8 cellular contexts compared by ENCODE assay signal in the genomic region with DNA sequence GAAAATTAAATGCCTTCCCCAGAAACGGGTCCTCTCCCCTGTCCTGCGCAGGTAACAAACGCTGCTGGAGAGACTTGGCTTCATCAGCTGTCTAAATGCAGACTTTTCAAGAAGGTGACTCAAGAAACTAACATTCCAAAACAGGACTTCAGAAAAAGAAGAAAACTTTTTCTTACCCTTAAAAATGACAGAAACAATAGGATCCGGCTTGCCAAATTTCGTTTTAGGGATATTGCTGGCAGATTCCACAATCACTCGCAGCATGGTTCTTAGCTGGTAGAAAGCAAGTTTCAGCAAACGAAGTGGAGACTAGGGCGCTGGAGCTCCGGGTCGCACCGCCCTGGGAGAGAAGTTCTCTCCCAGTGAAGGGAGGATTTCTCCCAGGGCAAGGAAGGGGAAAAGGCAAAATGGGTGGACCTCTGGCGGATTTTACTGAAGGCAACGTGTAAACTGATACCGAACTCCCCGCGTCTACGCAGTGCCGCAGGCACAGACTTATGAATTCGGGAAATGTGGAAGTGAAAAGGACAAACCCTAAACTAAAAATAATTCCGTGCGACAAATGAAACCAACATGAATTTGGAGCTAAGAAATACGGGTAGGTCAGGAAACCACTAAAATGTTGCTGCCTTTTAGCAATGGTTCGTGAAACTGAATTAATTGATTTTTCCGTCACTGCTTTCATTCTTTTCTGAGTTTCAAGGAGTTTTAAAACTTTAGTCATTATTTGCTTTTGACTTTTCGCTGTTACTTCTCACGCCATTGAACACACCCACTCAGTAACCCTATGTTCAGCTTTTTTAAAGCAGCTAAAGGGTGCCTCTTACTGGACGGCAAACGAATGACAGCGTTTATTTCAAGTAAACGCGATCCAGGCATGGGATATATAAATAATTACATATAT. TPM values are rescaled to one million over a fixed set of nuclear protein-coding genes. Genes with fewer than 3 reads are reported as not detected.
DNase-seq lines count a peak whose midpoint lies in the region; ATAC-seq and TF ChIP-seq lines count a peak whose summit lies in the region.

A gene with protein sequence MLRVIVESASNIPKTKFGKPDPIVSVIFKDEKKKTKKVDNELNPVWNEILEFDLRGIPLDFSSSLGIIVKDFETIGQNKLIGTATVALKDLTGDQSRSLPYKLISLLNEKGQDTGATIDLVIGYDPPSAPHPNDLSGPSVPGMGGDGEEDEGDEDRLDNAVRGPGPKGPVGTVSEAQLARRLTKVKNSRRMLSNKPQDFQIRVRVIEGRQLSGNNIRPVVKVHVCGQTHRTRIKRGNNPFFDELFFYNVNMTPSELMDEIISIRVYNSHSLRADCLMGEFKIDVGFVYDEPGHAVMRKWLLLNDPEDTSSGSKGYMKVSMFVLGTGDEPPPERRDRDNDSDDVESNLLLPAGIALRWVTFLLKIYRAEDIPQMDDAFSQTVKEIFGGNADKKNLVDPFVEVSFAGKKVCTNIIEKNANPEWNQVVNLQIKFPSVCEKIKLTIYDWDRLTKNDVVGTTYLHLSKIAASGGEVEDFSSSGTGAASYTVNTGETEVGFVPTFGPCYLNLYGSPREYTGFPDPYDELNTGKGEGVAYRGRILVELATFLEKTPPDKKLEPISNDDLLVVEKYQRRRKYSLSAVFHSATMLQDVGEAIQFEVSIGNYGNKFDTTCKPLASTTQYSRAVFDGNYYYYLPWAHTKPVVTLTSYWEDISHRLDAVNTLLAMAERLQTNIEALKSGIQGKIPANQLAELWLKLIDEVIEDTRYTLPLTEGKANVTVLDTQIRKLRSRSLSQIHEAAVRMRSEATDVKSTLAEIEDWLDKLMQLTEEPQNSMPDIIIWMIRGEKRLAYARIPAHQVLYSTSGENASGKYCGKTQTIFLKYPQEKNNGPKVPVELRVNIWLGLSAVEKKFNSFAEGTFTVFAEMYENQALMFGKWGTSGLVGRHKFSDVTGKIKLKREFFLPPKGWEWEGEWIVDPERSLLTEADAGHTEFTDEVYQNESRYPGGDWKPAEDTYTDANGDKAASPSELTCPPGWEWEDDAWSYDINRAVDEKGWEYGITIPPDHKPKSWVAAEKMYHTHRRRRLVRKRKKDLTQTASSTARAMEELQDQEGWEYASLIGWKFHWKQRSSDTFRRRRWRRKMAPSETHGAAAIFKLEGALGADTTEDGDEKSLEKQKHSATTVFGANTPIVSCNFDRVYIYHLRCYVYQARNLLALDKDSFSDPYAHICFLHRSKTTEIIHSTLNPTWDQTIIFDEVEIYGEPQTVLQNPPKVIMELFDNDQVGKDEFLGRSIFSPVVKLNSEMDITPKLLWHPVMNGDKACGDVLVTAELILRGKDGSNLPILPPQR (N-terminal part only) (minus strand): TSS at position 404 of the 904 bp plus-strand sequence. CDS start 140 bp downstream, at position 264.

- peak; percentile 78 for ATAC-seq in GM21381 (IDR thresholded peaks at IDR 0.05; ENCODE audit: unreplicated experiment)
- ATAC-seq in activated naive CD8-positive, alpha-beta T cell treated with anti-CD3 and anti-CD28 coated beads, Interleukin-2, amount 10 ng/mL, durations not matched to agents 7 days and 5 days (ENCODE audit: low read depth): peak; percentile 82

- H3K4me1 ChIP-seq in neutrophil (ENCODE audit: control insufficient read depth in 1 of 2, insufficient read depth in 1 of 2, low read depth in 1 of 2, low read length in 1 of 2) (peaks cover 9 to 11% of the 10 kb centered on the region in 2 experiments), vagina (peaks cover 30% of the 10 kb centered on the region)

- H3K27me3 Mint-ChIP-seq in activated naive CD8-positive, alpha-beta T cell treated with anti-CD3 and anti-CD28 coated beads, Interleukin-2, amount 10 ng/mL, durations not matched to agents 7 days and 5 days: peaks cover 19% of the 10 kb centered on the region

- H3K27ac Mint-ChIP-seq in activated naive CD8-positive, alpha-beta T cell treated with anti-CD3 and anti-CD28 coated beads, Interleukin-2, amount 10 ng/mL, durations not matched to agents 7 days and 5 days: peak within 1 kb of the TSS; percentile 43

- intact Hi-C loops in vagina (cut with DNase I): loop anchor here (1.0 kb wide), 2 partner anchors 47 to 106 kb away; no protein-coding TSS in a partner anchor

- H3K4me3 Mint-ChIP-seq in activated naive CD8-positive, alpha-beta T cell treated with anti-CD3 and anti-CD28 coated beads, Interleukin-2, amount 10 ng/mL, durations not matched to agents 7 days and 5 days: peak within 1 kb of the TSS; percentile 92

- TF ChIP-seq POLR2A in vagina (IDR thresholded peaks at IDR 0.05): peak in 1 of 2 donors; percentile 74

- H3K36me3 Mint-ChIP-seq in activated naive CD8-positive, alpha-beta T cell treated with anti-CD3 and anti-CD28 coated beads, Interleukin-2, amount 10 ng/mL, durations not matched to agents 7 days and 5 days: no peaks in the 10 kb centered on the region

- peak; percentile 26 for DNase-seq in DMS 273 treated with DMSO at 0.1 percent for 48 hours (lab: John Stamatoyannopoulos, UW)
- peak; percentile 48 for DNase-seq in HuH-7 (ENCODE audit: low spot score)
- DNase-seq in RPMI8226: peak; percentile 56
- no peak for DNase-seq in activated naive CD8-positive, alpha-beta T cell treated with anti-CD3 and anti-CD28 coated beads, Interleukin-2, amount 10 ng/mL, durations not matched to agents 7 days and 5 days
- peak; percentile 87 for DNase-seq in glomerular visceral epithelial cell (ENCODE audit: extremely low spot score)
- DNase-seq in vagina (ENCODE audit: extremely low spot score in 2 of 2): peak in 1 of 2 donors; percentile 91

- no peaks in the 10 kb centered on the region for H3K9me3 ChIP-seq in neutrophil
- no peaks in the 10 kb centered on the region for H3K9me3 ChIP-seq in vagina

- no peaks in the 10 kb centered on the region for H3K36me3 ChIP-seq in neutrophil
- no peaks in the 10 kb centered on the region for H3K36me3 ChIP-seq in vagina

- TF ChIP-seq CTCF in neutrophil (IDR thresholded peaks at IDR 0.05): no peak
- TF ChIP-seq CTCF in vagina (IDR thresholded peaks at IDR 0.05): peak in 2 of 3 experiments; percentile 46 to 62

- H3K27me3 ChIP-seq in neutrophil: peaks cover 66% of the 10 kb centered on the region
- no peaks in the 10 kb centered on the region for H3K27me3 ChIP-seq in vagina

- H3K4me1 Mint-ChIP-seq in activated naive CD8-positive, alpha-beta T cell treated with anti-CD3 and anti-CD28 coated beads, Interleukin-2, amount 10 ng/mL, durations not matched to agents 7 days and 5 days: peaks cover 12% of the 10 kb centered on the region

- H3K27ac ChIP-seq in neutrophil: no peak within 1 kb of the TSS
- H3K27ac ChIP-seq in vagina: peak within 1 kb of the TSS; percentile 95

- H3K4me3 ChIP-seq in neutrophil (ENCODE audit: low read depth in 1 of 2, low read length in 1 of 2) (peak within 1 kb of the TSS; percentile 42 to 54), vagina (peak within 1 kb of the TSS; percentile 54 to 62)

- POLR2A ChIA-PET in activated naive CD8-positive, alpha-beta T cell treated with anti-CD3 and anti-CD28 coated beads, Interleukin-2, amount 10 ng/mL, durations not matched to agents 7 days and 5 days (lab: Charles Lee): interaction anchor here (1.4 to 2.3 kb wide), 2 partner anchors 14 to 106 kb away, joined by 4 to 15 read pairs; a partner anchor contains a TSS

- no peaks in the 10 kb centered on the region for H3K9me3 Mint-ChIP-seq in activated naive CD8-positive, alpha-beta T cell treated with anti-CD3 and anti-CD28 coated beads, Interleukin-2, amount 10 ng/mL, durations not matched to agents 7 days and 5 days

RNA-seq across cellular contexts. Expression of the gene that starts here (rescaled TPM):
- total RNA-seq in activated naive CD8-positive, alpha-beta T cell treated with anti-CD3 and anti-CD28 coated beads, Interleukin-2, amount 10 ng/mL, durations not matched to agents 7 days and 5 days: 1 to 10 TPM in 1 of 2 experiments, under 1 TPM in 1; 0.91 to 1.9 TPM
- total RNA-seq in vagina: 107 TPM

Comparison
In these comparisons a context has a peak if more than half of its experiments do, and no peak if none do; other contexts are left out.
1. RNA of the gene that starts here (total RNA-seq): 107 TPM in vagina (single experiment); 0.91 to 1.9 TPM in activated naive CD8-positive, alpha-beta T cell treated with anti-CD3 and anti-CD28 coated beads, Interleukin-2, amount 10 ng/mL, durations not matched to agents 7 days and 5 days; every median in the first group is over 10 times any median in the second.